ENCODE assay signal across 15 cellular contexts in the genomic region with DNA sequence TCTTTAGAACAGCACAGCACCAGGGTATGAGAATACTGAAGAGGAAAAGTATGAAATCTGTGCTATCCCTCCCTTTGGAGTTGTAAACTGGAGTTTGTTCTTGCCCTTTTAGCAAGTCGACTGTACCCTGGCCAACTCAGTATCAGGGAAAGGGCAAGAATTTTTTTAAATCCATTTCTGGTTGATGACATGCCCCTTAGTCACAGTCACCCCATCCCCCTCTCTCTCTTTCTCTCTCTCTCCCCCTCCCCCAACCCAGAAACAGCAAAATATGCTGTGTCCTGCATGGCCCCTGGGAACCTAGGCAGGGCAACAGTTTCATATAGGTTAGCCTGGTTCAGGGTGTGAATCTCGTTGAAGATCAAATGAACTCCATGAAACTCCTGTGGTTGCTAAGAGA.
DNase-seq lines count a peak whose midpoint lies in the region; ATAC-seq and TF ChIP-seq lines count a peak whose summit lies in the region.
"Had no signal": no experiment of that assay in that cellular context is flagged by ENCODE, and none has a peak within 500 bp of the region (broad histone marks: within the 10 kb centered on the region; RNA-seq: fewer than 3 reads in every experiment).

No MANE protein-coding gene starts in this region.

- DNase-seq in activated CD4-positive, alpha-beta T cell treated with anti-CD3 and anti-CD28 coated beads for 48 hours, result peak; percentile 22
- DNase-seq in activated CD4-positive, alpha-beta T cell treated with anti-CD3 and anti-CD28 coated beads for 4 hours, result no peak
- no peak for DNase-seq in Karpas-422
- DNase-seq in mammary epithelial cell, result peak; percentile 43
- no peak for DNase-seq in neural crest cell (ENCODE audit: low read depth, low spot score)
- no peak for DNase-seq in CD14-positive monocyte (ENCODE audit: low spot score)
- DNase-seq in NCI-H2196 (lab: John Stamatoyannopoulos, UW; ENCODE audit: unreplicated experiment), result no peak
- DNase-seq: anterior cingulate cortex; effector memory CD8-positive, alpha-beta T cell; hippocampal formation; NK-92 treated with Interleukin-12 subunit alpha and Interleukin-12 subunit beta, amount 100 ng/mL, for 24 hours had no signal

- H3K36me3 Mint-ChIP-seq in neural crest cell (ENCODE audit: low read depth) (no peaks in the 10 kb centered on the region), CD14-positive monocyte (peaks cover 1 to 2% of the 10 kb centered on the region in 2 donors)

- H3K4me1 Mint-ChIP-seq in neural crest cell, result peaks cover 30% of the 10 kb centered on the region
- H3K4me1 Mint-ChIP-seq in CD14-positive monocyte, result peaks cover 22% of the 10 kb centered on the region

- BruUV-seq in mammary epithelial cell (replicated peaks; lab: Mats Ljungman, UMichigan), result no TSS peak

- H4K20me1 ChIP-seq in Karpas-422 (ENCODE audit: insufficient read depth, low read depth, low read length), result no peaks in the 10 kb centered on the region
- no peaks in the 10 kb centered on the region for H4K20me1 ChIP-seq in mammary epithelial cell (ENCODE audit: insufficient read depth, low read length)

- H3K27me3 Mint-ChIP-seq in neural crest cell (ENCODE audit: low read depth) (no peaks in the 10 kb centered on the region), CD14-positive monocyte (ENCODE audit: low read depth in 3 of 3) (peaks cover 0 to 2% (median 0%) of the 10 kb centered on the region in 3 donors)

- no peaks in the 10 kb centered on the region for H3K9me3 ChIP-seq in Karpas-422 (ENCODE audit: low read length)
- no peaks in the 10 kb centered on the region for H3K9me3 ChIP-seq in mammary epithelial cell (replicated peaks; ENCODE audit: insufficient read depth, low read length)
- H3K9me3 ChIP-seq: vagina had no signal

- H3K79me2 ChIP-seq in Karpas-422 (ENCODE audit: low read length) (no peaks in the 10 kb centered on the region), mammary epithelial cell (ENCODE audit: insufficient read depth, low read length) (no peaks in the 10 kb centered on the region)

- H3K9me2 ChIP-seq in Karpas-422 (replicated peaks; ENCODE audit: insufficient read depth, low read length), result no peaks in the 10 kb centered on the region

- H3K4me3 Mint-ChIP-seq in neural crest cell (no peak overlapping the region), CD14-positive monocyte (no peak overlapping the region)
- H3K4me3 Mint-ChIP-seq: effector memory CD8-positive, alpha-beta T cell had no signal

- H3K27ac Mint-ChIP-seq in neural crest cell (ENCODE audit: unreplicated experiment) (peak overlapping the region; percentile 94), CD14-positive monocyte (no peak overlapping the region)

- no peak overlapping the region for H2AFZ ChIP-seq in Karpas-422 (ENCODE audit: low read length)
- no peak overlapping the region for H2AFZ ChIP-seq in mammary epithelial cell (ENCODE audit: low read depth, low read length)

- H3K27ac ChIP-seq in Karpas-422 (ENCODE audit: low read length) (peak overlapping the region; percentile 58), mammary epithelial cell (ENCODE audit: insufficient read depth, low read depth, low read length) (no peak overlapping the region)
- H3K27ac ChIP-seq: KMS-11, vagina had no signal

- intact Hi-C loops in mammary epithelial cell (cut with micrococcal nuclease) (no loop called here), CD14-positive monocyte (cut with micrococcal nuclease) (no loop called here)

- in situ Hi-C loops in mammary epithelial cell (cut with MboI; ENCODE audit: low sequenced_read_pairs in 2 of 2), result no loop called here

- ATAC-seq in HG03045 (IDR thresholded peaks at IDR 0.05; ENCODE audit: unreplicated experiment), result no peak
- ATAC-seq: effector memory CD8-positive, alpha-beta T cell had no signal

- H3K36me3 ChIP-seq in Karpas-422 (ENCODE audit: insufficient read depth, low read length) (no peaks in the 10 kb centered on the region), mammary epithelial cell (ENCODE audit: insufficient read depth, low read length) (no peaks in the 10 kb centered on the region)
- H3K36me3 ChIP-seq: vagina had no signal

- TF ChIP-seq CTCF in mammary epithelial cell (conservative IDR thresholded peaks at IDR 0.05 in 1 of 2, IDR thresholded peaks at IDR 0.05 in 1 of 2; ENCODE audit: extremely low read depth in 1 of 2, insufficient read depth in 1 of 2, low read depth in 1 of 2, low read length in 2 of 2), result no peak
- no peak for TF ChIP-seq CTCF in neural crest cell (conservative IDR thresholded peaks at IDR 0.05)
- no peak for TF ChIP-seq CTCF in CD14-positive monocyte (IDR thresholded peaks at IDR 0.05)

- H3K4me3 ChIP-seq in Karpas-422 (ENCODE audit: low read length), result no peak overlapping the region
- no peak overlapping the region for H3K4me3 ChIP-seq in mammary epithelial cell (replicated peaks in 1 of 3; ENCODE audit: insufficient read depth in 1 of 3, low read depth in 2 of 3, low read length in 3 of 3)
- H3K4me3 ChIP-seq: lung, vagina had no signal

- dilution Hi-C loops in mammary epithelial cell (cut with HindIII; ENCODE audit: low sequenced_read_pairs), result no loop called here

- no peaks in the 10 kb centered on the region for H3K27me3 ChIP-seq in Karpas-422 (ENCODE audit: low read length)
- no peaks in the 10 kb centered on the region for H3K27me3 ChIP-seq in mammary epithelial cell (ENCODE audit: insufficient read depth, low read length)
- H3K27me3 ChIP-seq: vagina had no signal

- H3K4me1 ChIP-seq in Karpas-422 (ENCODE audit: low read length) (peaks cover 34% of the 10 kb centered on the region), mammary epithelial cell (ENCODE audit: insufficient read depth, low read length) (peaks cover 9% of the 10 kb centered on the region)

- H3K4me2 ChIP-seq in Karpas-422 (ENCODE audit: low read depth, low read length, poor library complexity, severe bottlenecking), result peak overlapping the region; percentile 47
- no peak overlapping the region for H3K4me2 ChIP-seq in mammary epithelial cell (ENCODE audit: insufficient read depth, low read depth, low read length)
- H3K4me2 ChIP-seq: KMS-11 had no signal

- H3K9me3 Mint-ChIP-seq in neural crest cell (peaks cover 3% of the 10 kb centered on the region), CD14-positive monocyte (peaks cover 0 to 4% (median 0%) of the 10 kb centered on the region in 7 donors)
- H3K9me3 Mint-ChIP-seq: effector memory CD8-positive, alpha-beta T cell had no signal

- CTCF ChIA-PET in mammary epithelial cell (lab: Charles Lee; ENCODE audit: low non-redundant PET), result no interaction called here

- 50% methylated on average over 2 of the region's 2 CpGs for WGBS in mammary epithelial cell (ENCODE audit: low coverage, missing lambda C conversion rate)

- H3K9ac ChIP-seq in Karpas-422 (ENCODE audit: low read length) (no peak overlapping the region), mammary epithelial cell (ENCODE audit: insufficient read depth, low read length) (no peak overlapping the region)
- H3K9ac ChIP-seq: KMS-11 had no signal

Comparison
In these comparisons a context has a peak if more than half of its experiments do, and no peak if none do; other contexts are left out.
1. DNase-seq: peak in activated CD4-positive, alpha-beta T cell treated with anti-CD3 and anti-CD28 coated beads for 48 hours (single experiment) and mammary epithelial cell (single experiment); none in activated CD4-positive, alpha-beta T cell treated with anti-CD3 and anti-CD28 coated beads for 4 hours (0 of 2), Karpas-422 (single experiment), neural crest cell (single experiment), CD14-positive monocyte (single experiment) and NCI-H2196 (single experiment).